In the genomic region with DNA sequence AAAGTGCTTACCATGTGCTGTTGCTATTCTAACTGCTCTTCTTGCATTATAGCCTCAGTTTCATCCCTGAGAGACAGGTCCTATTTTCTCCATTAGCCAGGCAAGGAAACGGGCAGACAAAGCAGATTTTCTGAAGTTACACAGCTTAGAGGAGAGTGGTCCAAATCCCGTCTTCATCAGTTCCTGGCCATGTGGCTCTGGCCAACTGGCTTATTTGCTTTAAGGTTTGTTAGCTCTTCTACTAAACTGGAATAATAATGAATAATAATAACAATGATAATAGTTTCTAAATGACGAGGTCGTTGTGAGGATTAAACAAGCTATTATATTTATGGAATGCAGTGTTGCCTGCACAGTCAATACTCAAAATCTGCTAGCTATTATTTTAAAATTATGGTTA, we compare ENCODE assay signal across 20 cellular contexts. TPM values are rescaled to one million over a fixed set of nuclear protein-coding genes. Genes with fewer than 3 reads are reported as not detected.
DNase-seq lines count a peak whose midpoint lies in the region; ATAC-seq, FAIRE-seq and TF ChIP-seq lines count a peak whose summit lies in the region.
"Had no signal": no experiment of that assay in that cellular context is flagged by ENCODE, and none has a peak within 500 bp of the region (broad histone marks: within the 10 kb centered on the region; RNA-seq: fewer than 3 reads in every experiment).

No MANE protein-coding gene starts in this region.

- in situ Hi-C loops in HepG2 (cut with HindIII; ENCODE audit: extremely low pct_ligation_motif_present, low pct_unique_long_range_greater_than_20kb): no loop called here

- H3K9me2 ChIP-seq in HCT116 (ENCODE audit: insufficient read depth): no peaks in the 10 kb centered on the region

- H3K27me3 ChIP-seq in HCT116 (ENCODE audit: insufficient read depth, low read length) (no peaks in the 10 kb centered on the region), HepG2 (ENCODE audit: control insufficient read depth in 1 of 2, insufficient read depth in 2 of 2, low read length in 2 of 2) (no peaks in the 10 kb centered on the region)

- RAD21 ChIA-PET in HCT116 (lab: Charles Lee; ENCODE audit: low non-redundant PET in 1 of 2, low total read pairs in 2 of 2, uncharacterized antibody in 2 of 2, unreplicated experiment in 2 of 2): no interaction called here

- TF ChIP-seq CTCF in A549 (IDR thresholded peaks at IDR 0.05): no peak
- TF ChIP-seq CTCF in HCT116 (IDR thresholded peaks at IDR 0.05 in 2 of 3, conservative IDR thresholded peaks at IDR 0.05 in 1 of 3; ENCODE audit: borderline replicate concordance in 1 of 3, insufficient read depth in 1 of 3, low read depth in 2 of 3, low read length in 2 of 3): no peak
- TF ChIP-seq CTCF in HepG2 (CRISPR knock-in tag; IDR thresholded peaks at IDR 0.05): no peak

- TF ChIP-seq POLR2A in A549 (IDR thresholded peaks at IDR 0.05; ENCODE audit: low read length) (no peak), HCT116 (IDR thresholded peaks at IDR 0.05; ENCODE audit: borderline replicate concordance, extremely low read depth, insufficient read depth, insufficient read length) (no peak), HepG2 (IDR thresholded peaks at IDR 0.05; ENCODE audit: insufficient read depth in 1 of 2, low read depth in 2 of 2, low read length in 2 of 2) (no peak)

- WGBS in A549 (ENCODE audit: missing lambda C conversion rate): 57% methylated on average over 4 of the region's 4 CpGs
- WGBS in HepG2 (ENCODE audit: low lambda C conversion rate): 69% methylated on average over 4 of the region's 4 CpGs

- intact Hi-C loops in HCT116 (cut with micrococcal nuclease) (no loop called here), HepG2 (cut with micrococcal nuclease; ENCODE audit: unreplicated experiment) (loop anchor here (10.0 kb wide), 1 partner anchor 531 kb away; no protein-coding TSS in a partner anchor)

- DNase-seq in A549 (ENCODE audit: low read depth in 1 of 2, low spot score in 1 of 2) (no peak), HCT116 (ENCODE audit: low read depth, low spot score) (no peak), epithelial cell of prostate (ENCODE audit: low read depth, low spot score) (no peak), HepG2 (ENCODE audit: low spot score) (no peak), HPDE6-E6E7 (ENCODE audit: extremely low spot score) (no peak), iPS-NIHi7 (ENCODE audit: extremely low spot score) (no peak)
- DNase-seq: ACHN; Caco-2; CD4-positive, alpha-beta T cell; DMS153; DMS79; GDM1; GOT3; H9; KBM-7 had no signal

- TF ChIP-seq RAD21 in A549 (conservative IDR thresholded peaks at IDR 0.05 in 1 of 2, IDR thresholded peaks at IDR 0.05 in 1 of 2): no peak
- TF ChIP-seq RAD21 in HCT116 (IDR thresholded peaks at IDR 0.05; ENCODE audit: low read depth): no peak
- no peak for TF ChIP-seq RAD21 in HepG2 (CRISPR knock-in tag; IDR thresholded peaks at IDR 0.05)

- peaks cover 5% of the 10 kb centered on the region; the same call in 2 of the 3 replicates for H3K9me3 ChIP-seq in A549
- no peaks in the 10 kb centered on the region for H3K9me3 ChIP-seq in HCT116 (ENCODE audit: control insufficient read depth in 1 of 2, insufficient read depth in 1 of 2, low read depth in 1 of 2, low read length in 2 of 2)
- no peaks in the 10 kb centered on the region for H3K9me3 ChIP-seq in HepG2 (ENCODE audit: low read length)
- H3K9me3 ChIP-seq: Caco-2 had no signal

- H3K4me2 ChIP-seq in A549 (no peak overlapping the region), HCT116 (ENCODE audit: low read length) (no peak overlapping the region), HepG2 (ENCODE audit: low read depth, low read length) (no peak overlapping the region)

- H4K20me1 ChIP-seq in HCT116 (ENCODE audit: insufficient read depth): no peaks in the 10 kb centered on the region
- no peaks in the 10 kb centered on the region for H4K20me1 ChIP-seq in HepG2 (ENCODE audit: insufficient read depth, low read length)

- H3K4me1 ChIP-seq in A549 (peaks cover 71% of the 10 kb centered on the region), HCT116 (ENCODE audit: control insufficient read depth in 1 of 2, insufficient read depth in 2 of 2, low read length in 2 of 2) (peaks cover 32 to 54% of the 10 kb centered on the region in 2 experiments), HepG2 (ENCODE audit: insufficient read depth, low read length) (peaks cover 97% of the 10 kb centered on the region)

- ATAC-seq in A549 (no peak), HCT116 (no peak), HepG2 (no peak), HG02970 (IDR thresholded peaks at IDR 0.05; ENCODE audit: low FRiP score, unreplicated experiment) (no peak)

- H3K27ac ChIP-seq in A549 (peak overlapping the region; percentile 92 to 98), HCT116 (ENCODE audit: low read depth, low read length) (no peak overlapping the region), epithelial cell of prostate (peak overlapping the region; percentile 57), HepG2 (ENCODE audit: extremely low read length, insufficient read depth, low read length) (peak overlapping the region; percentile 91)
- H3K27ac ChIP-seq: C4-2B, HL-60 had no signal

- H3K36me3 ChIP-seq in HCT116 (ENCODE audit: control insufficient read depth in 1 of 2, insufficient read depth in 2 of 2, low read length in 2 of 2) (no peaks in the 10 kb centered on the region), HepG2 (replicated peaks in 1 of 2; ENCODE audit: control insufficient read depth in 1 of 2, insufficient read depth in 2 of 2, low read length in 2 of 2) (no peaks in the 10 kb centered on the region)

- H3K4me3 ChIP-seq in A549: no peak overlapping the region
- H3K4me3 ChIP-seq in HCT116 (replicated peaks in 1 of 2; ENCODE audit: low read depth in 1 of 2, low read length in 2 of 2): no peak overlapping the region
- no peak overlapping the region for H3K4me3 ChIP-seq in HepG2 (replicated peaks in 1 of 3; ENCODE audit: insufficient read depth in 1 of 3, low read depth in 2 of 3, low read length in 3 of 3)

- TF ChIP-seq EP300 in A549 (IDR thresholded peaks at IDR 0.05) (no peak), HepG2 (IDR thresholded peaks at IDR 0.05; ENCODE audit: low read depth in 2 of 2, low read length in 2 of 2) (no peak), HepG2 (CRISPR knock-in tag; IDR thresholded peaks at IDR 0.05; ENCODE audit: borderline replicate concordance) (no peak)

- CTCF ChIA-PET in A549 (lab: Yijun Ruan, JAX) (interaction anchor here (0.9 to 19.2 kb wide), 10 partner anchors 9 to 98 kb away, joined by 3 to 655 read pairs (median 5); a partner anchor contains a TSS), HCT116 (lab: Charles Lee) (interaction anchor here (0.7 to 3.8 kb wide), 9 partner anchors 9 to 102 kb away, joined by 3 to 17 read pairs (median 4); a partner anchor contains a TSS), HepG2 (lab: Yijun Ruan, JAX; ENCODE audit: low intra/inter-chr PET ratio, low total read pairs) (interaction anchor here (4.7 kb wide), 1 partner anchor 91 kb away, joined by 92 read pairs; no protein-coding TSS in a partner anchor)

- BruUV-seq in HCT116 (replicated peaks; lab: Mats Ljungman, UMichigan) (no TSS peak), HepG2 (replicated peaks; lab: Mats Ljungman, UMichigan) (no TSS peak)

- H2AFZ ChIP-seq in HCT116 (ENCODE audit: low read depth, low read length, poor library complexity, severe bottlenecking) (peak overlapping the region; percentile 33), HepG2 (ENCODE audit: low read length) (no peak overlapping the region)

- no peaks in the 10 kb centered on the region for H3K79me2 ChIP-seq in HCT116 (ENCODE audit: insufficient read depth, low read length)
- no peaks in the 10 kb centered on the region for H3K79me2 ChIP-seq in HepG2 (ENCODE audit: insufficient read depth, low read length)

- FAIRE-seq in A549 (lab: Jason Lieb, UNC) (no peak), HepG2 (lab: Jason Lieb, UNC) (no peak)

- POLR2A ChIA-PET in A549 (lab: Yijun Ruan, JAX) (interaction anchor here (0.7 to 1.5 kb wide), 3 partner anchors 9 to 44 kb away, joined by 3 to 8 read pairs (median 3); no protein-coding TSS in a partner anchor), HCT116 (lab: Charles Lee) (interaction anchor here (1.1 kb wide), 1 partner anchor 69 kb away, joined by 3 read pairs; no protein-coding TSS in a partner anchor), HepG2 (lab: Yijun Ruan, JAX) (interaction anchor here (0.9 to 11.5 kb wide), 10 partner anchors 11 to 512 kb away, joined by 3 to 287 read pairs (median 16); a partner anchor contains a TSS)

- no peak overlapping the region for H3K9ac ChIP-seq in HCT116 (ENCODE audit: low read length)
- H3K9ac ChIP-seq in HepG2 (ENCODE audit: insufficient read depth, low read depth, low read length): no peak overlapping the region

RNA-seq across cellular contexts. Expression of a gene that starts 35.8 kb away (rescaled TPM):
- 3.9 and 7.9 TPM in 2 replicates for polyA plus RNA-seq in A549 (2011; rRNA removed)
- polyA plus RNA-seq in A549 (2012; cell fraction: cytosol; rRNA removed): 0.96 and 0.98 TPM in 2 replicates
- polyA plus RNA-seq in A549 (2012; cell fraction: nucleus; rRNA removed): 0.73 and 1.2 TPM in 2 replicates
- 1.2 to 1.4 TPM (median 1.3 TPM) in 3 replicates for polyA plus RNA-seq in A549 (2017; fragmentation: RNase III; extraction: RNeasy Plus Mini Kit Qiagen cat#74134 plus additional on column Dnase treatment)
- polyA minus RNA-seq in A549 (2011; rRNA and poly(A)+ RNA removed): 3.2 and 3.6 TPM in 2 replicates
- total RNA-seq in HCT116 (2021; ENCODE audit: unreplicated experiment): 0.17 TPM
- polyA plus RNA-seq in HCT116 (2012): 0.09 and 0.17 TPM in 2 replicates
- 0.67 and 0.91 TPM in 2 replicates for total RNA-seq in HepG2 (2016; rRNA removed; fragmentation: Illumina TruSeq; extraction: Trizol)
- total RNA-seq in HepG2 (2016; cell fraction: cytosol; rRNA removed; fragmentation: Illumina TruSeq; extraction: Trizol; ENCODE audit: low read depth): 0.09 and 0.10 TPM in 2 replicates
- total RNA-seq in HepG2 (2016; cell fraction: insoluble cytoplasmic fraction; rRNA removed; fragmentation: Illumina TruSeq; extraction: Trizol): 0.43 and 1.0 TPM in 2 replicates
- 0.17 and 0.28 TPM in 2 replicates for total RNA-seq in HepG2 (2016; cell fraction: membrane; rRNA removed; fragmentation: Illumina TruSeq; extraction: Trizol)
- total RNA-seq in HepG2 (2016; cell fraction: nucleus; rRNA removed; fragmentation: Illumina TruSeq; extraction: Trizol): 0.53 and 0.62 TPM in 2 replicates
- 0.55 and 0.95 TPM in 2 replicates for polyA plus RNA-seq in HepG2 (2011; rRNA removed)
- 0.58 and 0.74 TPM in 2 replicates for polyA plus RNA-seq in HepG2 (2011; cell fraction: cytosol; rRNA removed)
- 1.00 and 1.0 TPM in 2 replicates for polyA plus RNA-seq in HepG2 (2011; cell fraction: nucleus; rRNA removed)
- polyA plus RNA-seq in HepG2 (2012): 0.56 and 1.8 TPM in 2 replicates
- polyA plus RNA-seq in HepG2 (2016; cell fraction: cytosol; fragmentation: Illumina TruSeq; extraction: Trizol; ENCODE audit: low read depth): 0.08 TPM in 1 of 2 replicates, not detected in the other
- polyA plus RNA-seq in HepG2 (2016; cell fraction: insoluble cytoplasmic fraction; fragmentation: Illumina TruSeq; extraction: Trizol; ENCODE audit: low read depth): 0.65 and 0.69 TPM in 2 replicates
- polyA plus RNA-seq in HepG2 (2016; cell fraction: membrane; fragmentation: Illumina TruSeq; extraction: Trizol; ENCODE audit: low read depth): 0.12 TPM in 1 of 2 replicates, not detected in the other
- polyA plus RNA-seq in HepG2 (2016; cell fraction: nucleus; fragmentation: Illumina TruSeq; extraction: Trizol; ENCODE audit: insufficient read depth, low read depth): 0.41 and 0.48 TPM in 2 replicates
- 0.22 TPM in 1 of 2 replicates, not detected in the other for polyA minus RNA-seq in HepG2 (2011; rRNA and poly(A)+ RNA removed; ENCODE audit: low replicate concordance)
- polyA minus RNA-seq in HepG2 (2011; cell fraction: cytosol; rRNA and poly(A)+ RNA removed): 0.59 and 0.62 TPM in 2 replicates
- polyA minus RNA-seq in HepG2 (2011; cell fraction: nucleus; rRNA and poly(A)+ RNA removed): 2.2 and 2.4 TPM in 2 replicates
- total RNA-seq: Daoy had no signal
- polyA plus RNA-seq: BJ had no signal
